In genomic region chr5:90334746-90335145, GRCh38 we compare ENCODE assay signal across 28 cellular contexts.
"Had no signal": no experiment of that assay in that cellular context is flagged by ENCODE, and none has a peak within 500 bp of the region (broad histone marks: within the 10 kb centered on the region; RNA-seq: fewer than 3 reads in every experiment).

No MANE protein-coding gene starts in this region.

- H3K27ac Mint-ChIP-seq: natural killer cell; nephron; neural progenitor cell; progenitor cell of endocrine pancreas; stimulated activated effector memory CD8-positive, alpha-beta T cell treated with anti-CD3 and anti-CD28 coated beads, Interleukin-12 subunit alpha, Interleukin-12 subunit beta, amount 100 ng/mL, for 72 hours; stimulated activated naive B cell treated with anti-CD40 and anti-IgM and Interleukin-4, amounts not matched to agents 10 μg/mL and 1 μg/mL and 100 μg/mL, for 72 hours; stimulated activated naive CD8-positive, alpha-beta T cell treated with anti-CD3 and anti-CD28 coated beads, Interleukin-15, Interleukin-2, amounts not matched to agents 100 ng/mL and 50 ng/mL, for 24 hours; type B pancreatic cell had no signal

- DNase-seq: natural killer cell; occipital lobe; ovary; posterior cingulate gyrus; psoas muscle; right cardiac atrium; right lobe of liver; sigmoid colon; small intestine; stimulated activated CD4-positive, alpha-beta T cell treated with anti-CD3 and anti-CD28 coated beads, Interleukin-15, amount 100 ng/mL, for 24 hours; stimulated activated CD4-positive, alpha-beta T cell treated with anti-CD3 and anti-CD28 coated beads, Interleukin-2, amount 100 ng/mL, for 24 hours; stimulated activated CD4-positive, alpha-beta T cell treated with anti-CD3 and anti-CD28 coated beads, Interleukin-2, amount 100 ng/mL, for 48 hours; stimulated activated CD4-positive, alpha-beta T cell treated with anti-CD3 and anti-CD28 coated beads, Interleukin-4, amount 100 ng/mL, for 24 hours; stimulated activated naive B cell treated with anti-CD40 and anti-IgM and Interleukin-4, amounts not matched to agents 10 μg/mL and 1 μg/mL and 100 μg/mL, for 72 hours; stimulated activated naive CD4-positive, alpha-beta T cell treated with Interleukin-2 at 50 U/mL for 16 hours; stomach; testis; tibial artery; transverse colon; upper lobe of right lung; uterus had no signal

- H3K36me3 Mint-ChIP-seq: natural killer cell; neural progenitor cell; stimulated activated effector memory CD8-positive, alpha-beta T cell treated with anti-CD3 and anti-CD28 coated beads, Interleukin-12 subunit alpha, Interleukin-12 subunit beta, amount 100 ng/mL, for 72 hours; stimulated activated naive B cell treated with anti-CD40 and anti-IgM and Interleukin-4, amounts not matched to agents 10 μg/mL and 1 μg/mL and 100 μg/mL, for 72 hours; type B pancreatic cell had no signal

- H3K4me3 ChIP-seq: neural progenitor cell, ovary, psoas muscle, right lobe of liver, sigmoid colon, stomach, suprapubic skin, testis, tibial artery, transverse colon, upper lobe of right lung, uterus had no signal

- ATAC-seq: natural killer cell; psoas muscle; right cardiac atrium; right lobe of liver; stimulated activated effector memory CD8-positive, alpha-beta T cell treated with anti-CD3 and anti-CD28 coated beads, Interleukin-12 subunit alpha, Interleukin-12 subunit beta, amount 100 ng/mL, for 72 hours; stimulated activated naive B cell treated with anti-CD40 and anti-IgM and Interleukin-4, amounts not matched to agents 10 μg/mL and 1 μg/mL and 100 μg/mL, for 72 hours; upper lobe of right lung had no signal

- H3K4me1 Mint-ChIP-seq: natural killer cell, nephron, neural progenitor cell had no signal

- H3K4me3 Mint-ChIP-seq: natural killer cell; nephron; neural progenitor cell; stimulated activated effector memory CD8-positive, alpha-beta T cell treated with anti-CD3 and anti-CD28 coated beads, Interleukin-12 subunit alpha, Interleukin-12 subunit beta, amount 100 ng/mL, for 72 hours; stimulated activated naive B cell treated with anti-CD40 and anti-IgM and Interleukin-4, amounts not matched to agents 10 μg/mL and 1 μg/mL and 100 μg/mL, for 72 hours; stimulated activated naive CD8-positive, alpha-beta T cell treated with anti-CD3 and anti-CD28 coated beads, Interleukin-15, Interleukin-2, amounts not matched to agents 100 ng/mL and 50 ng/mL, for 24 hours; type B pancreatic cell had no signal

- H3K27me3 Mint-ChIP-seq: progenitor cell of endocrine pancreas, type B pancreatic cell had no signal

- H3K9me3 Mint-ChIP-seq: natural killer cell; nephron; neural progenitor cell; stimulated activated effector memory CD8-positive, alpha-beta T cell treated with anti-CD3 and anti-CD28 coated beads, Interleukin-12 subunit alpha, Interleukin-12 subunit beta, amount 100 ng/mL, for 72 hours; stimulated activated naive B cell treated with anti-CD40 and anti-IgM and Interleukin-4, amounts not matched to agents 10 μg/mL and 1 μg/mL and 100 μg/mL, for 72 hours; stimulated activated naive CD8-positive, alpha-beta T cell treated with anti-CD3 and anti-CD28 coated beads, Interleukin-15, Interleukin-2, amounts not matched to agents 100 ng/mL and 50 ng/mL, for 24 hours; type B pancreatic cell had no signal
